In the genomic region with DNA sequence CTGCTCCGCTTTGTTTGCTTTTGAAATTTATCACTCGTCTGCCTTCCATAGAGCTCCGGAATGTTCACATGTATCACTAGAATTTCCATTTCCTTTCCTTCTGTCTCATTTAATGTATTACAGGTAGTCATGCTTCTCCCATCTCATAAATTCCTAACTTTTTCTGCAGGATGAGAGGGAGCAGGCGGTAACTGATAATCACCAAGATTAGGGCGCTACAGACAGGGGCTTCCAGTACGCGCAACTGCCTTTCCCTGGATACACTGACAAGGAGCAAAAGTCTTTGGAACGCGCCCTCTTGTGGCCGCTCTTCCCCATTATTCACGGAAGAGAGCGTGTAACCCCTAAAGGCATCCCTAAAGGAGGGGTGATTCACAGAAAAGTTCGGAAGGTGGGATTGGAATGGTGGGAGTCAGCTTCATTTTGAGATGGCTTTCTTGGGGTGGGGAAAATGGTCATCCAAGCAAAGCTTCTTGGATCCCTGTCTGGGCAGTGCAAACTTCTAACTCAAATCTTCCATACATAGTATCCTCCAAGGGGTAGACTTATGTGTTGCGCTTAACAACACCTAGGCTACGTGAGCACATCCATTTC, we compare ENCODE assay signal across 8 cellular contexts. TPM values are rescaled to one million over a fixed set of nuclear protein-coding genes. Genes with fewer than 3 reads are reported as not detected.
A peak's percentile ranks its signal among the peaks of the same experiment; 100 is the strongest.
DNase-seq lines count a peak whose midpoint lies in the region; ATAC-seq, FAIRE-seq and TF ChIP-seq lines count a peak whose summit lies in the region.

No MANE protein-coding gene starts in this region.

- H3K4me1 ChIP-seq in effector memory CD4-positive, alpha-beta T cell (ENCODE audit: control insufficient read depth, insufficient read depth, low read length, poor library complexity, severe bottlenecking), result no peaks in the 10 kb centered on the region

- H3K27me3 ChIP-seq in effector memory CD4-positive, alpha-beta T cell (replicated peaks; ENCODE audit: control insufficient read depth, insufficient read depth, low read length, poor library complexity, severe bottlenecking), result no peaks in the 10 kb centered on the region

- H3K9me3 ChIP-seq in effector memory CD4-positive, alpha-beta T cell (ENCODE audit: control insufficient read depth, low read length), result no peaks in the 10 kb centered on the region

- H3K4me3 ChIP-seq in AG10803 (ENCODE audit: low read length), result peak overlapping the region; percentile 53
- H3K4me3 ChIP-seq in effector memory CD4-positive, alpha-beta T cell (ENCODE audit: insufficient read depth, low read depth, low read length, poor library complexity, severe bottlenecking), result no peak overlapping the region

- peak; percentile 70 for FAIRE-seq in GM18507 (lab: Jason Lieb, UNC)

- DNase-seq in AG10803 (ENCODE audit: low read depth) (peak; percentile 75), GM18507 (ENCODE audit: extremely low spot score, insufficient read length, low read depth) (no peak), NAMALWA (ENCODE audit: low spot score) (peak; percentile 71), amniotic epithelial cell (ENCODE audit: low read depth) (peak; percentile 92), left cardiac atrium (peak; percentile 81), posterior vena cava (ENCODE audit: low spot score) (peak; percentile 91)
- DNase-seq in effector memory CD4-positive, alpha-beta T cell, result no peak

- H3K27ac ChIP-seq in effector memory CD4-positive, alpha-beta T cell (ENCODE audit: insufficient read depth, low read length, poor library complexity, severe bottlenecking), result no peak overlapping the region

- intact Hi-C loops in left cardiac atrium (cut with DNase I) (no loop called here), posterior vena cava (cut with DNase I) (no loop called here)

- peak; percentile 78 for TF ChIP-seq CTCF in AG10803 (conservative IDR thresholded peaks at IDR 0.05; ENCODE audit: low read length)

- H3K36me3 ChIP-seq in effector memory CD4-positive, alpha-beta T cell (ENCODE audit: control insufficient read depth, insufficient read depth, low read length), result no peaks in the 10 kb centered on the region

- ATAC-seq in left cardiac atrium (peak; percentile 71 to 78), GM21528 (IDR thresholded peaks at IDR 0.05; ENCODE audit: low FRiP score, unreplicated experiment) (no peak)

RNA-seq across cellular contexts. Expression of gene INHBA, which starts 6.5 kb away (rescaled TPM):
- total RNA-seq in left cardiac atrium (10 to 100 TPM in 1 of 2 donors, 1 to 10 TPM in 1; 1.5 to 15.4 TPM), posterior vena cava (10 to 100 TPM; 71.2 to 73.0 TPM)

Comparison
In these comparisons a context has a peak if more than half of its experiments do, and no peak if none do; other contexts are left out.
1. DNase-seq: peak in AG10803 (single experiment), NAMALWA (single experiment), amniotic epithelial cell (single experiment), left cardiac atrium (single experiment) and posterior vena cava (single experiment); none in GM18507 (single experiment) and effector memory CD4-positive, alpha-beta T cell (0 of 3).
2. RNA of gene INHBA, which starts 6.5 kb away (total RNA-seq): 71.2 to 73.0 TPM in posterior vena cava; 1.5 to 15.4 TPM in left cardiac atrium; every median in the first group is over 4 times any median in the second.